1 cellular context compared by ENCODE assay signal in the genomic region with DNA sequence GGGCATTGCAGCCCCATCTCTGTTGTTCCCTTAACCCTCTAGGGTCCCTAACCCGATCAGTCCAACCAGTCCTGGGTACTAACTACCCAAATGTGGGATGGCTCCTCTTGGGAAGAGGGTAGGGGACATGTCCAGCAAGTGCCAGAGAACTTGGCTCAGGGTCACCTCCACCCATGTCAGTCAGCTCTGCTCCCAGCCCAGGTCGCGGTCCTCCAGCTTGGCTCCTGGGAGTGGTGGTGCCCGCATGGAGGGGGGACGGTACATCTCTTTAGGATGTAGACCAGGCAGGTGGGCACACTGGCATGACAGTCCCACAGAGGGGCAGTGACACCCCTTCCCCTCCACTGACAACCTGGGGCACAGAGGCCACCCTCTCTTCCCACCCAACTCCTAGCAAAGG.
TF ChIP-seq lines count a peak whose summit lies in the region.

No MANE protein-coding gene starts in this region.

TF ChIP-seq in H1, 55 proteins besides CTCF, POLR2A, EP300 and RAD21:
- TF ChIP-seq JUND (IDR thresholded peaks at IDR 0.05; ENCODE audit: low read length), result no peak
- peak; percentile 6; the same call in 1 of the 2 replicates for TF ChIP-seq POLR2AphosphoS5 (IDR thresholded peaks at IDR 0.05; ENCODE audit: low read depth, low read length)
TF ChIP-seq in H1: peak in this region for 1.
